13 cellular contexts compared by ENCODE assay signal in genomic region chr3:169999433-169999832, GRCh38. TPM values are rescaled to one million over a fixed set of nuclear protein-coding genes. Genes with fewer than 3 reads are reported as not detected.
DNase-seq lines count a peak whose midpoint lies in the region; ATAC-seq and TF ChIP-seq lines count a peak whose summit lies in the region.
"Had no signal": no experiment of that assay in that cellular context is flagged by ENCODE, and none has a peak within 500 bp of the region (broad histone marks: within the 10 kb centered on the region; RNA-seq: fewer than 3 reads in every experiment).

No MANE protein-coding gene starts in this region.

- intact Hi-C loops in activated T-helper 2 cell treated with anti-CD3 and anti-CD28 coated beads, Interferon-gamma antibody, Interleukin-2, Interleukin-4, amounts not matched to agents 10 μg/mL and 5 μg/mL and 100 μg/mL, durations not matched to agents 14 hours and 24 hours and 36 hours (cut with micrococcal nuclease): loop anchor here (1.0 to 2.0 kb wide), 2 partner anchors 8 to 57 kb away; no protein-coding TSS in a partner anchor

- H3K27me3 Mint-ChIP-seq in activated T-helper 2 cell treated with anti-CD3 and anti-CD28 coated beads, Interferon-gamma antibody, Interleukin-2, Interleukin-4, amounts not matched to agents 10 μg/mL and 5 μg/mL and 100 μg/mL, durations not matched to agents 14 hours and 24 hours and 36 hours (ENCODE audit: low read depth): no peaks in the 10 kb centered on the region
- H3K27me3 Mint-ChIP-seq: dendritic cell treated with granulocyte-macrophage colony-stimulating factor and Interleukin-4, amounts not matched to agents 40 ng/mL and 50 ng/mL, for 4 days had no signal

- peaks cover 27% of the 10 kb centered on the region for H3K36me3 Mint-ChIP-seq in activated T-helper 2 cell treated with anti-CD3 and anti-CD28 coated beads, Interferon-gamma antibody, Interleukin-2, Interleukin-4, amounts not matched to agents 10 μg/mL and 5 μg/mL and 100 μg/mL, durations not matched to agents 14 hours and 24 hours and 36 hours (ENCODE audit: low read depth)

- no peak overlapping the region for H3K27ac ChIP-seq in tibial nerve

- H3K27me3 ChIP-seq in tibial nerve: no peaks in the 10 kb centered on the region

- no peaks in the 10 kb centered on the region for H3K9me3 ChIP-seq in tibial nerve

- H3K36me3 ChIP-seq in tibial nerve: peaks cover 0 to 42% (median 0%) of the 10 kb centered on the region in 3 donors

- no peaks in the 10 kb centered on the region for H3K9me3 Mint-ChIP-seq in activated T-helper 2 cell treated with anti-CD3 and anti-CD28 coated beads, Interferon-gamma antibody, Interleukin-2, Interleukin-4, amounts not matched to agents 10 μg/mL and 5 μg/mL and 100 μg/mL, durations not matched to agents 14 hours and 24 hours and 36 hours
- H3K9me3 Mint-ChIP-seq: dendritic cell treated with granulocyte-macrophage colony-stimulating factor and Interleukin-4, amounts not matched to agents 40 ng/mL and 50 ng/mL, for 4 days had no signal

- no peak for TF ChIP-seq EP300 in tibial nerve (IDR thresholded peaks at IDR 0.05)

- TF ChIP-seq CTCF in tibial nerve (IDR thresholded peaks at IDR 0.05): no peak

- DNase-seq in activated T-helper 2 cell treated with anti-CD3 and anti-CD28 coated beads, Interferon-gamma antibody, Interleukin-2, Interleukin-4, amounts not matched to agents 10 μg/mL and 5 μg/mL and 100 μg/mL, durations not matched to agents 14 hours and 24 hours and 36 hours (ENCODE audit: low spot score): no peak
- no peak for DNase-seq in GF-D8 (lab: John Stamatoyannopoulos, UW)
- DNase-seq in epidermal melanocyte (ENCODE audit: insufficient read length, low spot score): no peak
- DNase-seq in tibial nerve (ENCODE audit: low spot score in 2 of 2): no peak
- DNase-seq in NCI-H510A treated with DMSO at 0.1 percent for 48 hours (lab: John Stamatoyannopoulos, UW): no peak
- DNase-seq: GDM1, occipital lobe had no signal

- H3K27ac Mint-ChIP-seq in activated T-helper 2 cell treated with anti-CD3 and anti-CD28 coated beads, Interferon-gamma antibody, Interleukin-2, Interleukin-4, amounts not matched to agents 10 μg/mL and 5 μg/mL and 100 μg/mL, durations not matched to agents 14 hours and 24 hours and 36 hours: peak overlapping the region; percentile 74
- H3K27ac Mint-ChIP-seq: dendritic cell treated with granulocyte-macrophage colony-stimulating factor and Interleukin-4, amounts not matched to agents 40 ng/mL and 50 ng/mL, for 4 days had no signal

- H3K4me3 Mint-ChIP-seq in activated T-helper 2 cell treated with anti-CD3 and anti-CD28 coated beads, Interferon-gamma antibody, Interleukin-2, Interleukin-4, amounts not matched to agents 10 μg/mL and 5 μg/mL and 100 μg/mL, durations not matched to agents 14 hours and 24 hours and 36 hours (ENCODE audit: low read depth): no peak overlapping the region
- H3K4me3 Mint-ChIP-seq: dendritic cell treated with granulocyte-macrophage colony-stimulating factor and Interleukin-4, amounts not matched to agents 40 ng/mL and 50 ng/mL, for 4 days had no signal

- 93 to 100% methylated on average over 1 of the region's 1 CpG for WGBS in tibial nerve, 2 donors

- no peak overlapping the region for H3K4me3 ChIP-seq in tibial nerve
- H3K4me3 ChIP-seq: K562 had no signal

- TF ChIP-seq POLR2A in tibial nerve (IDR thresholded peaks at IDR 0.05): no peak

- H3K4me1 Mint-ChIP-seq in activated T-helper 2 cell treated with anti-CD3 and anti-CD28 coated beads, Interferon-gamma antibody, Interleukin-2, Interleukin-4, amounts not matched to agents 10 μg/mL and 5 μg/mL and 100 μg/mL, durations not matched to agents 14 hours and 24 hours and 36 hours (ENCODE audit: low read depth): peaks cover 30% of the 10 kb centered on the region

- ATAC-seq in GM18517 (IDR thresholded peaks at IDR 0.05; ENCODE audit: unreplicated experiment): peak; percentile 91
- ATAC-seq in GM19463 (IDR thresholded peaks at IDR 0.05; ENCODE audit: unreplicated experiment): peak; percentile 96
- ATAC-seq in HG03039 (IDR thresholded peaks at IDR 0.05; ENCODE audit: unreplicated experiment): peak; percentile 93
- ATAC-seq: K562, Panc1 had no signal

- peaks cover 0 to 11% (median 0%) of the 10 kb centered on the region in 4 donors for H3K4me1 ChIP-seq in tibial nerve

RNA-seq across cellular contexts. Expression of gene SEC62, which starts 32.8 kb away (rescaled TPM):
- total RNA-seq in activated T-helper 2 cell treated with anti-CD3 and anti-CD28 coated beads, Interferon-gamma antibody, Interleukin-2, Interleukin-4, amounts not matched to agents 10 μg/mL and 5 μg/mL and 100 μg/mL, durations not matched to agents 14 hours and 24 hours and 36 hours: 74.2 and 78.4 TPM in 2 replicates
- 10 to 100 TPM; 36.0 to 53.3 (median 45.7) TPM for total RNA-seq in tibial nerve

RNA-seq across cellular contexts. Expression of gene GPR160, which starts 38.4 kb away (rescaled TPM):
- 7.7 and 9.6 TPM in 2 replicates for total RNA-seq in activated T-helper 2 cell treated with anti-CD3 and anti-CD28 coated beads, Interferon-gamma antibody, Interleukin-2, Interleukin-4, amounts not matched to agents 10 μg/mL and 5 μg/mL and 100 μg/mL, durations not matched to agents 14 hours and 24 hours and 36 hours
- 10 to 100 TPM in 1 of 4 donors, 1 to 10 TPM in 3; 1.7 to 17.7 (median 3.7) TPM for total RNA-seq in tibial nerve
